ENCODE assay signal across 1 cellular context in genomic region chr5:95446009-95446408, GRCh38.
TF ChIP-seq lines count a peak whose summit lies in the region.

No MANE protein-coding gene starts in this region.

TF ChIP-seq in H1, 55 proteins besides CTCF, POLR2A, EP300 and RAD21 (continued from another document):
- TF ChIP-seq USF2 (IDR thresholded peaks at IDR 0.05; ENCODE audit: low read length): no peak
- TF ChIP-seq CHD2 (IDR thresholded peaks at IDR 0.05; ENCODE audit: low read length): no peak
- TF ChIP-seq KDM5A (IDR thresholded peaks at IDR 0.05; ENCODE audit: low read length): no peak
- no peak for TF ChIP-seq CBX5 (IDR thresholded peaks at IDR 0.05; ENCODE audit: low read depth, low read length)
- no peak for TF ChIP-seq KDM4A (IDR thresholded peaks at IDR 0.05; ENCODE audit: low read depth, low read length, severe bottlenecking)
- TF ChIP-seq SP1 (IDR thresholded peaks at IDR 0.05; ENCODE audit: low read depth, low read length): no peak
